ENCODE assay signal across 8 cellular contexts in genomic region chrX:71911023-71911730, GRCh38. TPM values are rescaled to one million over a fixed set of nuclear protein-coding genes. Genes with fewer than 3 reads are reported as not detected.
A peak's percentile ranks its signal among the peaks of the same experiment; 100 is the strongest.
DNase-seq lines count a peak whose midpoint lies in the region; ATAC-seq, FAIRE-seq and TF ChIP-seq lines count a peak whose summit lies in the region.

No MANE protein-coding gene starts in this region.

- no peaks in the 10 kb centered on the region for H3K36me3 ChIP-seq in PC-3 (ENCODE audit: low read depth, low read length)
- no peaks in the 10 kb centered on the region for H3K36me3 ChIP-seq in kidney (ENCODE audit: control insufficient read depth in 1 of 2, insufficient read depth in 2 of 2, low read length in 2 of 2)

- in situ Hi-C loops in astrocyte of the spinal cord (cut with HindIII; ENCODE audit: low sequenced_read_pairs): no loop called here

- peak; percentile 53 for DNase-seq in Daoy (ENCODE audit: low read depth)
- DNase-seq in PC-3: no peak
- DNase-seq in astrocyte of the spinal cord (ENCODE audit: low read depth, low spot score): no peak
- peak; percentile 73 for DNase-seq in kidney
- peak in 2 of 3 donors; percentile 2 to 5 for DNase-seq in stimulated activated CD4-positive, alpha-beta T cell treated with anti-CD3 and anti-CD28 coated beads, TNF-alpha, amount 100 ng/mL, for 48 hours (ENCODE audit: low read depth in 3 of 3)

- H3K4me1 ChIP-seq in PC-3 (ENCODE audit: insufficient read depth, low read length) (no peaks in the 10 kb centered on the region), kidney (ENCODE audit: control insufficient read depth in 1 of 2, insufficient read depth in 1 of 2, low read depth in 1 of 2, low read length in 2 of 2) (no peaks in the 10 kb centered on the region)

- ATAC-seq in PC-3 (peak; percentile 40), GM21367 (IDR thresholded peaks at IDR 0.05; ENCODE audit: unreplicated experiment) (no peak), GM21447 (IDR thresholded peaks at IDR 0.05; ENCODE audit: unreplicated experiment) (no peak), GM18511 (IDR thresholded peaks at IDR 0.05; ENCODE audit: unreplicated experiment) (no peak)

- no peaks in the 10 kb centered on the region for H3K79me2 ChIP-seq in PC-3 (ENCODE audit: low read length)

- no peaks in the 10 kb centered on the region for H3F3A ChIP-seq in PC-3 (ENCODE audit: low read length, unreplicated experiment)

- CTCF ChIA-PET in PC-3 (lab: Charles Lee): no interaction called here

- H2AFZ ChIP-seq in PC-3 (ENCODE audit: low read length): no peak overlapping the region

- no peaks in the 10 kb centered on the region for H3K9me3 ChIP-seq in PC-3 (ENCODE audit: low read length)
- H3K9me3 ChIP-seq in kidney (ENCODE audit: control insufficient read depth in 1 of 2, low read length in 2 of 2): no peaks in the 10 kb centered on the region

- peaks cover 33% of the 10 kb centered on the region for H3K27me3 ChIP-seq in PC-3 (ENCODE audit: low read length)

- TF ChIP-seq CTCF in PC-3 (conservative IDR thresholded peaks at IDR 0.05; ENCODE audit: low read depth, low read length) (peak; percentile 25; the same call in 1 of the 2 replicates), astrocyte of the spinal cord (IDR thresholded peaks at IDR 0.05; ENCODE audit: low read depth, low read length) (peak; percentile 37), kidney (IDR thresholded peaks at IDR 0.05; ENCODE audit: borderline replicate concordance, extremely low read depth, insufficient read depth) (no peak)

- peak overlapping the region; percentile 34; the same call in 1 of the 2 replicates for H3K4me2 ChIP-seq in PC-3 (ENCODE audit: low read length)

- no peaks in the 10 kb centered on the region for H4K20me1 ChIP-seq in PC-3 (ENCODE audit: low read length)

- H3K27ac ChIP-seq in PC-3 (ENCODE audit: low read length) (no peak overlapping the region), kidney (ENCODE audit: low read depth in 2 of 2, low read length in 2 of 2) (no peak overlapping the region)

- intact Hi-C loops in PC-3 (cut with micrococcal nuclease): no loop called here
- intact Hi-C loops in kidney (cut with DNase I): no loop called here

- no peak for FAIRE-seq in kidney (lab: Jason Lieb, UNC)

- BruUV-seq in PC-3 (replicated peaks; lab: Mats Ljungman, UMichigan): no TSS peak

- H3K9ac ChIP-seq in PC-3 (ENCODE audit: low read length) (no peak overlapping the region), kidney (ENCODE audit: low read length in 2 of 2) (no peak overlapping the region)

- POLR2A ChIA-PET in PC-3 (lab: Charles Lee; ENCODE audit: unreplicated experiment): no interaction called here

- no peaks in the 10 kb centered on the region for H3K9me2 ChIP-seq in PC-3 (replicated peaks; ENCODE audit: low read length)

- H3K4me3 ChIP-seq in PC-3 (ENCODE audit: low read length): no peak overlapping the region
- H3K4me3 ChIP-seq in astrocyte of the spinal cord (ENCODE audit: low read depth, low read length): peak overlapping the region; percentile 35
- no peak overlapping the region for H3K4me3 ChIP-seq in kidney (ENCODE audit: low read length in 2 of 2)

RNA-seq across cellular contexts. Expression of gene NHSL2, which starts 0.5 kb away (rescaled TPM):
- total RNA-seq in Daoy (2014; rRNA removed; shearing (Covaris generic)): 1.4 and 2.3 TPM in 2 replicates
- 0.07 and 0.58 TPM in 2 replicates for total RNA-seq in PC-3 (2014; rRNA removed)
- total RNA-seq in kidney: 10.8 TPM
- 1.3 TPM for polyA plus RNA-seq in kidney (ENCODE audit: insufficient read depth, low read depth, low replicate concordance)

Comparison
In these comparisons a context has a peak if more than half of its experiments do, and no peak if none do; other contexts are left out.
1. DNase-seq: peak in Daoy (single experiment), kidney (single experiment) and stimulated activated CD4-positive, alpha-beta T cell treated with anti-CD3 and anti-CD28 coated beads, TNF-alpha, amount 100 ng/mL, for 48 hours (2 of 3); none in PC-3 (single experiment) and astrocyte of the spinal cord (single experiment).